11 cellular contexts compared by ENCODE assay signal in the genomic region with DNA sequence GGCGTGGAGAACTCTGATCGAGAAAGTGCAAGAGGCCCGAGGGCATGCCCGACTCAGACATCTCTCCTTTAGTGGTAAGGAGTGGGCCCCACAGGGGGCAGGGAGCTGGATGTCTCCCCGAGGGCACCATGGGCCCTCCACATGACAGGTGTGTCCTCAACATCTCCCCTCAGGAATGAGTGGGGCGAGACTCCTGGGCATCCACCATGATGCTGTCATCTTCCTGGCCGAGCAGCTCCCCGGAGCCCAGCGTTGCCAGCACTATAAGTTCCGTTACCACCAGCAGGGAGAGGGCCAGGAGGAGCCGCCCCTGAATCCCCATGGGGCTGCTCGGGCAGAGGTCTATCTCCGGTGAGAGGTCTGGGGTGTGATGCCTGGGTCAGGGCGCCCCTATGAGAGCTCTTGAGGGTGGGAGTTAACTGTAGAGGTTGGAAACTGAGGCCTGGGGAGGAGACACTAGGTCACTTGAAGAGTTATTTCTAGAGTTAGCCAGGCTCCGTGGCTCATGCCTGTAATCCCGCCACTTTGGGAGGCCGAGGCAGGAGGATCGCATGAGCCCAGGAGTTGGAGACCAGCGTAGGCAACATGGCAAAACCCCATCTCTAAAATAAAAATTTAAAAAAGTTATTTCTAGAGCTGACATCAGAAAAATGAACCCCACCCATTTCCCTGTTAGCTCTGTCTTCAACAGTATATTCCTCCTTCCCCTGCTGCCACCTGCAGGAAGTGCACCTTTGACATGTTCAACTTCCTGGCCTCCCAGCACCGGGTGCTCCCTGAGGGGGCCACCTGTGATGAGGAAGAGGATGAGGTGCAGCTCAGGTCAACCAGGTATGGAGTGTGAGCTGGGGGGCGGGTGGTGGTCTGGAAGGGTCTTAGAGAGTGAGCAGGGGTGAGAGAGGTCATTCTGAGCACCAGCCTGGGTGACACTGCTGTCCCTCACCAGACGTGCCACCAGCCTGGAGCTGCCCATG. TPM values are rescaled to one million over a fixed set of nuclear protein-coding genes. Genes with fewer than 3 reads are reported as not detected.
DNase-seq lines count a peak whose midpoint lies in the region; ATAC-seq and TF ChIP-seq lines count a peak whose summit lies in the region.
"Had no signal": no experiment of that assay in that cellular context is flagged by ENCODE, and none has a peak within 500 bp of the region (broad histone marks: within the 10 kb centered on the region; RNA-seq: fewer than 3 reads in every experiment).

No MANE protein-coding gene starts in this region.

- no peak overlapping the region for H2BK120ac ChIP-seq in mesendoderm (ENCODE audit: low read depth, low read length)

- no peaks in the 10 kb centered on the region for H3K79me1 ChIP-seq in mesendoderm (ENCODE audit: low read length)

- H3K4me1 ChIP-seq in CD8-positive, alpha-beta T cell (ENCODE audit: insufficient read depth, low read length), result peaks cover 27% of the 10 kb centered on the region
- no peaks in the 10 kb centered on the region for H3K4me1 ChIP-seq in mesendoderm (ENCODE audit: control insufficient read depth, low read depth, low read length)

- no peaks in the 10 kb centered on the region for H3K79me2 ChIP-seq in mesendoderm (ENCODE audit: control insufficient read depth, insufficient read depth, low read length)

- H3K36me3 Mint-ChIP-seq in CD8-positive, alpha-beta T cell, result peaks cover 55% of the 10 kb centered on the region
- H3K36me3 Mint-ChIP-seq in activated CD8-positive, alpha-beta T cell treated with anti-CD3 and anti-CD28 coated beads for 36 hours (ENCODE audit: low read depth), result peaks cover 42% of the 10 kb centered on the region

- peaks cover 36% of the 10 kb centered on the region for H3K4me1 Mint-ChIP-seq in CD8-positive, alpha-beta T cell (ENCODE audit: low read depth)
- H3K4me1 Mint-ChIP-seq in activated CD8-positive, alpha-beta T cell treated with anti-CD3 and anti-CD28 coated beads for 36 hours (ENCODE audit: low read depth), result peaks cover 11% of the 10 kb centered on the region

- peaks cover 31% of the 10 kb centered on the region for H3K36me3 ChIP-seq in CD8-positive, alpha-beta T cell (ENCODE audit: insufficient read depth, low read length)
- peaks cover 12% of the 10 kb centered on the region for H3K36me3 ChIP-seq in mesendoderm (ENCODE audit: control insufficient read depth, insufficient read depth, low read length)

- H3K4me3 Mint-ChIP-seq in CD8-positive, alpha-beta T cell, result no peak overlapping the region
- H3K4me3 Mint-ChIP-seq in activated CD8-positive, alpha-beta T cell treated with anti-CD3 and anti-CD28 coated beads for 36 hours, result no peak overlapping the region

- H2BK15ac ChIP-seq in mesendoderm (replicated peaks; ENCODE audit: low read depth), result no peak overlapping the region

- H3K9me3 ChIP-seq in CD8-positive, alpha-beta T cell (ENCODE audit: low read length), result no peaks in the 10 kb centered on the region

- intact Hi-C loops in CD8-positive, alpha-beta T cell (cut with DNase I, micrococcal nuclease), result no loop called here
- intact Hi-C loops in activated CD8-positive, alpha-beta T cell treated with anti-CD3 and anti-CD28 coated beads for 36 hours (cut with micrococcal nuclease), result loop anchor here (5.0 kb wide), 1 partner anchor 45 kb away; no protein-coding TSS in a partner anchor
- intact Hi-C loops in posterior vena cava (cut with DNase I), result no loop called here

- H3K27me3 ChIP-seq in CD8-positive, alpha-beta T cell (ENCODE audit: insufficient read depth, low read length), result no peaks in the 10 kb centered on the region
- H3K27me3 ChIP-seq in mesendoderm (ENCODE audit: insufficient read depth, low read length, poor library complexity), result no peaks in the 10 kb centered on the region

- H3K56ac ChIP-seq in mesendoderm (ENCODE audit: low read length), result no peak overlapping the region

- H3K4me3 ChIP-seq in CD8-positive, alpha-beta T cell (ENCODE audit: low read depth, low read length), result no peak overlapping the region
- no peak overlapping the region for H3K4me3 ChIP-seq in mesendoderm (ENCODE audit: low read length)

- DNase-seq in CD8-positive, alpha-beta T cell, result peak in 1 of 7 experiments; percentile 49
- peak; percentile 64 for DNase-seq in activated CD8-positive, alpha-beta T cell treated with anti-CD3 and anti-CD28 coated beads for 36 hours
- peak; percentile 18 for DNase-seq in mesendoderm
- DNase-seq in GDM1 (lab: John Stamatoyannopoulos, UW), result no peak
- no peak for DNase-seq in posterior vena cava (ENCODE audit: low spot score)
- DNase-seq: activated CD4-positive, alpha-beta T cell treated with anti-CD3 and anti-CD28 coated beads for 4 hours; central memory CD4-positive, alpha-beta T cell; stimulated activated CD4-positive, alpha-beta T cell treated with anti-CD3 and anti-CD28 coated beads, Interleukin-12 subunit alpha, Interleukin-12 subunit beta, amount 100 ng/mL, for 4 hours had no signal

- H3K4ac ChIP-seq in mesendoderm (ENCODE audit: low read depth, low read length), result no peak overlapping the region

- H4K5ac ChIP-seq in mesendoderm (ENCODE audit: low read length), result no peak overlapping the region

- H2BK5ac ChIP-seq in mesendoderm (ENCODE audit: low read length), result no peak overlapping the region

- H3K27me3 Mint-ChIP-seq in CD8-positive, alpha-beta T cell (ENCODE audit: low read depth), result no peaks in the 10 kb centered on the region
- no peaks in the 10 kb centered on the region for H3K27me3 Mint-ChIP-seq in activated CD8-positive, alpha-beta T cell treated with anti-CD3 and anti-CD28 coated beads for 36 hours

- peak overlapping the region; percentile 56 for H3K27ac Mint-ChIP-seq in CD8-positive, alpha-beta T cell
- H3K27ac Mint-ChIP-seq in activated CD8-positive, alpha-beta T cell treated with anti-CD3 and anti-CD28 coated beads for 36 hours, result peak overlapping the region; percentile 77

- H3K9ac ChIP-seq in mesendoderm (ENCODE audit: low read length), result no peak overlapping the region

- POLR2A ChIA-PET in CD8-positive, alpha-beta T cell (lab: Charles Lee), result interaction anchor here (0.6 to 1.5 kb wide), 5 partner anchors 8 to 29 kb away, joined by 3 to 5 read pairs (median 4); a partner anchor contains a TSS
- POLR2A ChIA-PET in activated CD8-positive, alpha-beta T cell treated with anti-CD3 and anti-CD28 coated beads for 36 hours (lab: Charles Lee), result interaction anchor here (0.5 to 5.6 kb wide), 10 partner anchors 8 to 119 kb away, joined by 3 to 105 read pairs (median 4); a partner anchor contains a TSS

- TF ChIP-seq POLR2A in GM18505 (IDR thresholded peaks at IDR 0.05; ENCODE audit: borderline replicate concordance, extremely low read depth, insufficient read depth, insufficient read length), result peak; percentile 12

- no peak overlapping the region for H2AK5ac ChIP-seq in mesendoderm (ENCODE audit: low read length)

- H3K27ac ChIP-seq in CD8-positive, alpha-beta T cell (ENCODE audit: low read depth, low read length), result no peak overlapping the region
- H3K27ac ChIP-seq in mesendoderm (ENCODE audit: low read depth, low read length), result no peak overlapping the region

- CTCF ChIA-PET in CD8-positive, alpha-beta T cell (lab: Charles Lee), result interaction anchor here (1.4 to 1.7 kb wide), 5 partner anchors 9 to 43 kb away, joined by 4 to 8 read pairs (median 6); no protein-coding TSS in a partner anchor
- CTCF ChIA-PET in activated CD8-positive, alpha-beta T cell treated with anti-CD3 and anti-CD28 coated beads for 36 hours (lab: Charles Lee), result interaction anchor here (0.6 to 1.6 kb wide), 7 partner anchors 8 to 82 kb away, joined by 3 to 9 read pairs (median 4); a partner anchor contains a TSS

- H3K9me3 Mint-ChIP-seq in CD8-positive, alpha-beta T cell, result no peaks in the 10 kb centered on the region
- H3K9me3 Mint-ChIP-seq in activated CD8-positive, alpha-beta T cell treated with anti-CD3 and anti-CD28 coated beads for 36 hours, result no peaks in the 10 kb centered on the region

- WGBS in mesendoderm (ENCODE audit: extremely low coverage, insufficient coverage, low lambda C conversion rate), result no CpG with 5 or more reads among the region's 22 CpGs

- peak; percentile 21 for TF ChIP-seq CTCF in CD8-positive, alpha-beta T cell (IDR thresholded peaks at IDR 0.05)
- TF ChIP-seq CTCF in activated CD8-positive, alpha-beta T cell treated with anti-CD3 and anti-CD28 coated beads for 36 hours (IDR thresholded peaks at IDR 0.05), result peak; percentile 25

- no peak overlapping the region for H3K4me2 ChIP-seq in mesendoderm (ENCODE audit: low read length)

- ATAC-seq in CD8-positive, alpha-beta T cell, result no peak
- ATAC-seq in GM18505 (IDR thresholded peaks at IDR 0.05; ENCODE audit: unreplicated experiment) (no peak), GM18907 (IDR thresholded peaks at IDR 0.05; ENCODE audit: unreplicated experiment) (no peak)
- no peak for ATAC-seq in activated CD8-positive, alpha-beta T cell treated with anti-CD3 and anti-CD28 coated beads for 36 hours
- ATAC-seq: Panc1 had no signal

- H4K8ac ChIP-seq in mesendoderm (ENCODE audit: low read depth, low read length), result no peak overlapping the region

- H3K18ac ChIP-seq in mesendoderm (ENCODE audit: low read length), result no peak overlapping the region

- H3K23ac ChIP-seq in mesendoderm (ENCODE audit: low read length), result no peak overlapping the region

RNA-seq across cellular contexts. Expression of a gene that starts 5.1 kb away (rescaled TPM):
- 10 to 100 TPM; 31.7 to 38.2 TPM for total RNA-seq in CD8-positive, alpha-beta T cell
- total RNA-seq in activated CD8-positive, alpha-beta T cell treated with anti-CD3 and anti-CD28 coated beads for 36 hours, result 100 to 1,000 TPM; 140 to 143 TPM
- 6.2 TPM for polyA plus RNA-seq in mesendoderm (2013, experiment 1 of 2)
- 5.7 TPM for polyA plus RNA-seq in mesendoderm (2013, experiment 2 of 2)
- 1 to 10 TPM; 4.3 to 9.3 TPM for total RNA-seq in posterior vena cava

RNA-seq across cellular contexts. Expression of a gene that starts 8.0 kb away (rescaled TPM):
- 10 to 100 TPM; 65.2 to 69.5 TPM for total RNA-seq in CD8-positive, alpha-beta T cell
- 10 to 100 TPM; 41.7 to 42.5 TPM for total RNA-seq in activated CD8-positive, alpha-beta T cell treated with anti-CD3 and anti-CD28 coated beads for 36 hours
- 13.7 TPM for polyA plus RNA-seq in mesendoderm (2013, experiment 1 of 2)
- polyA plus RNA-seq in mesendoderm (2013, experiment 2 of 2), result 14.2 TPM
- 10 to 100 TPM; 13.8 to 18.7 TPM for total RNA-seq in posterior vena cava

RNA-seq across cellular contexts. Expression of a gene that starts 8.3 kb away (rescaled TPM):
- total RNA-seq in CD8-positive, alpha-beta T cell, result 10 to 100 TPM in 1 of 2 experiments, 1 to 10 TPM in 1; 9.4 to 11.1 TPM
- total RNA-seq in activated CD8-positive, alpha-beta T cell treated with anti-CD3 and anti-CD28 coated beads for 36 hours, result 10 to 100 TPM; 37.2 to 41.3 TPM
- 90.9 TPM for polyA plus RNA-seq in mesendoderm (2013, experiment 1 of 2)
- 84.3 TPM for polyA plus RNA-seq in mesendoderm (2013, experiment 2 of 2)
- 10 to 100 TPM; 33.6 to 37.3 TPM for total RNA-seq in posterior vena cava

RNA-seq across cellular contexts. Expression of a gene that starts 11.2 kb away (rescaled TPM):
- total RNA-seq in CD8-positive, alpha-beta T cell, result 1 to 10 TPM; 5.5 to 9.3 TPM
- 1 to 10 TPM; 4.5 to 7.8 TPM for total RNA-seq in activated CD8-positive, alpha-beta T cell treated with anti-CD3 and anti-CD28 coated beads for 36 hours
- polyA plus RNA-seq in mesendoderm (2013, experiment 1 of 2), result 2.7 TPM
- 3.4 TPM for polyA plus RNA-seq in mesendoderm (2013, experiment 2 of 2)
- 1 to 10 TPM; 8.3 to 9.4 TPM for total RNA-seq in posterior vena cava

RNA-seq across cellular contexts. Expression of a gene that starts 19.4 kb away (rescaled TPM):
- total RNA-seq in CD8-positive, alpha-beta T cell, result 10 to 100 TPM; 57.4 to 61.0 TPM
- total RNA-seq in activated CD8-positive, alpha-beta T cell treated with anti-CD3 and anti-CD28 coated beads for 36 hours, result 10 to 100 TPM; 62.9 to 63.6 TPM
- polyA plus RNA-seq in mesendoderm (2013, experiment 1 of 2), result 13.9 TPM
- 13.0 TPM for polyA plus RNA-seq in mesendoderm (2013, experiment 2 of 2)
- total RNA-seq in posterior vena cava, result 10 to 100 TPM; 23.1 to 23.5 TPM

Comparison
In these comparisons a context has a peak if more than half of its experiments do, and no peak if none do; other contexts are left out.
1. DNase-seq: peak in activated CD8-positive, alpha-beta T cell treated with anti-CD3 and anti-CD28 coated beads for 36 hours (single experiment) and mesendoderm (single experiment); none in GDM1 (single experiment) and posterior vena cava (single experiment).